2 cellular contexts compared by ENCODE assay signal in the genomic region with DNA sequence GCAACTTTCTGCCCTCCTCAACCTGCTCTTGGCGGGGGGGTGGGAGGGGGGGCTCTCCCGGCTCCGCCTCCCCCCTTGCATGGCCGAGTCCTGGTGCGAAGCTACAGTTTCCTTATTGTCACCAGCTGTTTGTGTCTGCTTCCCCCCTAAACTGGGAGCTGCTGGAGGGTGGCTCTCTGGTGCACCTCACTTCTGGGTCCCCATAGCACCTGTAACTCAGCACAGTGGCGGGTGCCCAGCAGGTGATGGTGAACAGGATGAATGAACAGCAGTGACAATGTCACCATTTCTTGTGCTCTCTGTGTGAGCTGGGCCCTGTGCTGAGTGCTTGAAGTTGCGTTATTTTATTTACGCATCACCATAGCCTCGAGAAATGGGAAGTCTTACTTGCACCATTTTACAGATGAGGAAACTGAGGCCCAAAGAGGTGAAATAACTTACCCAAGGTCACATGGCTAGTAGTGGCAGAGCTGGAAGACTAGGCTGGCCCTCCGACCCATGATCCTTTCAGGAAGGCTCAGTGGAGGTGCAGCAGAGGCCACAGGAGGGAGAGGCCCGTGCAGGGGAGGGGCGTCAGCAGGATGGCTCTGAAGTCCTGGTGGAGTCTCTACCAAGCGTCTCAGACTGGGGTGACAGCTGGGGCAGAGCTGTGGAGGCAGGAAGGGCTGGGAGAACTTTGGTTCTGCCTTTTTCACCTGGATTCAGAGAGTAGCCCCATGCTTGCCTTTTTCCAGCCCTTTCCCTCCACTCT.
A peak's percentile ranks its signal among the peaks of the same experiment; 100 is the strongest.
TF ChIP-seq lines count a peak whose summit lies in the region.

No MANE protein-coding gene starts in this region.

TF ChIP-seq in K562, 482 proteins besides CTCF, POLR2A, EP300 and RAD21:
- 0 out of 4 replicates have a peak, but pooled peaks of 1 of the 2 experiments have one; percentile 12 for TF ChIP-seq KDM1A (IDR thresholded peaks at IDR 0.05)
- TF ChIP-seq RBM25 (IDR thresholded peaks at IDR 0.05; ENCODE audit: low read depth, low read length, severe bottlenecking) = peak; percentile 69
- no peak for TF ChIP-seq MBD1 (CRISPR knock-in tag; IDR thresholded peaks at IDR 0.05)
- TF ChIP-seq ETV5 (CRISPR knock-in tag; IDR thresholded peaks at IDR 0.05; ENCODE audit: low read depth) = no peak
- TF ChIP-seq ZNF740 (CRISPR knock-in tag; IDR thresholded peaks at IDR 0.05) = no peak
- 0 out of 4 replicates have a peak, but pooled peaks of 1 of the 2 experiments have one; percentile 36 for TF ChIP-seq ZNF740 (tag; IDR thresholded peaks at IDR 0.05)
- TF ChIP-seq ESRRA (IDR thresholded peaks at IDR 0.05; ENCODE audit: borderline replicate concordance, low read depth) = peak; percentile 82
- no peak for TF ChIP-seq ZNF146 (CRISPR knock-in tag; IDR thresholded peaks at IDR 0.05; ENCODE audit: unreplicated experiment)
- TF ChIP-seq BCOR (IDR thresholded peaks at IDR 0.05) = peak; percentile 66
- TF ChIP-seq, protein P1, sequence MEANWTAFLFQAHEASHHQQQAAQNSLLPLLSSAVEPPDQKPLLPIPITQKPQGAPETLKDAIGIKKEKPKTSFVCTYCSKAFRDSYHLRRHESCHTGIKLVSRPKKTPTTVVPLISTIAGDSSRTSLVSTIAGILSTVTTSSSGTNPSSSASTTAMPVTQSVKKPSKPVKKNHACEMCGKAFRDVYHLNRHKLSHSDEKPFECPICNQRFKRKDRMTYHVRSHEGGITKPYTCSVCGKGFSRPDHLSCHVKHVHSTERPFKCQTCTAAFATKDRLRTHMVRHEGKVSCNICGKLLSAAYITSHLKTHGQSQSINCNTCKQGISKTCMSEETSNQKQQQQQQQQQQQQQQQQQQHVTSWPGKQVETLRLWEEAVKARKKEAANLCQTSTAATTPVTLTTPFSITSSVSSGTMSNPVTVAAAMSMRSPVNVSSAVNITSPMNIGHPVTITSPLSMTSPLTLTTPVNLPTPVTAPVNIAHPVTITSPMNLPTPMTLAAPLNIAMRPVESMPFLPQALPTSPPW (CRISPR knock-in tag; IDR thresholded peaks at IDR 0.05) = peak; percentile 28; the same call in 1 of the 2 replicates

TF ChIP-seq in HepG2, 621 proteins besides CTCF, POLR2A, EP300 and RAD21:
- no peak for TF ChIP-seq CAMTA2 (CRISPR knock-in tag; IDR thresholded peaks at IDR 0.05; ENCODE audit: borderline replicate concordance)
- TF ChIP-seq, protein P2, sequence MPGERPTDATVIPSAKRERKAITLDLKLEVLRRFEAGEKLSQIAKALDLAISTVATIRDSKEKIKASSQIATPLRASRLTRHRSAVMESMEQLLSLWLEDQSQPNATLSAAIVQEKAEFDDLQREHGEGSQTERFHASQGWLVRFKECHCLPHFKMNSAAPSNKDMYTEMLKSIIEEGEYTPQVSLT (CRISPR knock-in tag; IDR thresholded peaks at IDR 0.05; ENCODE audit: borderline replicate concordance, low read depth) = no peak
- TF ChIP-seq ZNF768 (CRISPR knock-in tag; IDR thresholded peaks at IDR 0.05) = 0 out of 2 replicates have a peak, but pooled peaks have one; percentile 7
- no peak for TF ChIP-seq ATF7-NPFF (CRISPR knock-in tag; IDR thresholded peaks at IDR 0.05; ENCODE audit: low read depth)
- peak; percentile 92 for TF ChIP-seq ZNF629 (CRISPR knock-in tag; conservative IDR thresholded peaks at IDR 0.05)
- TF ChIP-seq FOSL1 (CRISPR knock-in tag; IDR thresholded peaks at IDR 0.05; ENCODE audit: borderline replicate concordance) = no peak
- peak; percentile 12; the same call in 1 of the 2 replicates for TF ChIP-seq HIVEP1 (CRISPR knock-in tag; IDR thresholded peaks at IDR 0.05)
- TF ChIP-seq EEA1 (CRISPR knock-in tag; IDR thresholded peaks at IDR 0.05; ENCODE audit: borderline replicate concordance) = no peak
- TF ChIP-seq, protein P3, sequence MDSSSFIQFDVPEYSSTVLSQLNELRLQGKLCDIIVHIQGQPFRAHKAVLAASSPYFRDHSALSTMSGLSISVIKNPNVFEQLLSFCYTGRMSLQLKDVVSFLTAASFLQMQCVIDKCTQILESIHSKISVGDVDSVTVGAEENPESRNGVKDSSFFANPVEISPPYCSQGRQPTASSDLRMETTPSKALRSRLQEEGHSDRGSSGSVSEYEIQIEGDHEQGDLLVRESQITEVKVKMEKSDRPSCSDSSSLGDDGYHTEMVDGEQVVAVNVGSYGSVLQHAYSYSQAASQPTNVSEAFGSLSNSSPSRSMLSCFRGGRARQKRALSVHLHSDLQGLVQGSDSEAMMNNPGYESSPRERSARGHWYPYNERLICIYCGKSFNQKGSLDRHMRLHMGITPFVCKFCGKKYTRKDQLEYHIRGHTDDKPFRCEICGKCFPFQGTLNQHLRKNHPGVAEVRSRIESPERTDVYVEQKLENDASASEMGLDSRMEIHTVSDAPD (CRISPR knock-in tag; IDR thresholded peaks at IDR 0.05) = no peak
- no peak for TF ChIP-seq MLX (CRISPR knock-in tag; IDR thresholded peaks at IDR 0.05)
- TF ChIP-seq HOXD1 (CRISPR knock-in tag; IDR thresholded peaks at IDR 0.05) = no peak
- TF ChIP-seq RBM22 (optimal IDR thresholded peaks at IDR 0.05; ENCODE audit: low read length) = peak; percentile 85
- 0 out of 2 replicates have a peak, but pooled peaks have one; percentile 39 for TF ChIP-seq ZMYM3 (CRISPR knock-in tag; IDR thresholded peaks at IDR 0.05)
